Comparison of ENCODE assay signal across 24 cellular contexts in the genomic region with DNA sequence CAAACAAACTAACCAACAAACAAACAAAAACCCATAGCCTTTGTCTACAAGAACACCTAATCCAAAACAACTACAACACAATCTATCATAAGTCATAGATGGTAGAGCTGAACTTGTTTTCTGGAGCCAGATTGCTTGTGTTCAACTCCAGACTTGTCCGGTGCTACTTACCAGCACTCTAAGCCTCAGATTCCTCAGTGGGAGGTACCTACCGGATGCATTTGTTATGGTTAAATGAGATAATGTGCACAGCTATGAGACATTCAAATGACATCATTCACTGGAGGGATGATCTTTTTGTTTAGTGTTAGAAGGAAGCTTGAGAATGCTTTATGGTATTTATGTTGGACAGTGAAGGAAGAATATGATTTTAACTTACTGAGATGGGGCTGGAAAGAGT.
"Had no signal": no experiment of that assay in that cellular context is flagged by ENCODE, and none has a peak within 500 bp of the region (broad histone marks: within the 10 kb centered on the region; RNA-seq: fewer than 3 reads in every experiment).

No MANE protein-coding gene starts in this region.

- H3K36me3 ChIP-seq: ascending aorta, Peyer's patch, SJCRH30 had no signal

- H3K4me3 ChIP-seq: ascending aorta, Peyer's patch, SJCRH30 had no signal

- H3K27ac ChIP-seq: ascending aorta, KMS-11, Peyer's patch, RWPE1, SJCRH30, VCaP had no signal

- H3K9me3 ChIP-seq: ascending aorta, Peyer's patch, SJCRH30, SK-N-SH had no signal

- H3K4me1 ChIP-seq: ascending aorta, Peyer's patch, SJCRH30 had no signal

- H3K27me3 ChIP-seq: ascending aorta, Peyer's patch, SJCRH30 had no signal

- DNase-seq: activated CD4-positive, alpha-beta memory T cell treated with anti-CD3 and anti-CD28 coated beads for 36 hours; activated CD4-positive, alpha-beta T cell treated with anti-CD3 and anti-CD28 coated beads, Interleukin-2, amount 10 ng/mL, durations not matched to agents 7 days and 5 days; activated CD4-positive, CD25-positive, alpha-beta regulatory T cell; activated CD8-positive, alpha-beta memory T cell treated with anti-CD3 and anti-CD28 coated beads for 24 hours; activated naive CD4-positive, alpha-beta T cell; activated T-cell treated with anti-CD3 and anti-CD28 coated beads, Interleukin-2, amount 50 U/mL, for 72 hours; amniotic stem cell; central memory CD4-positive, alpha-beta T cell; MM.1S; NCI-H1105; NCI-H1436; NCI-H1694 treated with DMSO at 0.1 percent for 48 hours; NCI-H2029 treated with DMSO at 0.1 percent for 48 hours; NCI-H510A treated with DMSO at 0.1 percent for 48 hours; NCI-H69; Peyer's patch; Right ventricle myocardium superior; SK-N-SH; T-helper 1 cell had no signal

- H3K9me2 ChIP-seq: SK-N-SH had no signal

- H3K9ac ChIP-seq: KMS-11, SK-N-SH had no signal

- H3K4me2 ChIP-seq: KMS-11, SK-N-SH had no signal
